10 cellular contexts compared by ENCODE assay signal in the genomic region with DNA sequence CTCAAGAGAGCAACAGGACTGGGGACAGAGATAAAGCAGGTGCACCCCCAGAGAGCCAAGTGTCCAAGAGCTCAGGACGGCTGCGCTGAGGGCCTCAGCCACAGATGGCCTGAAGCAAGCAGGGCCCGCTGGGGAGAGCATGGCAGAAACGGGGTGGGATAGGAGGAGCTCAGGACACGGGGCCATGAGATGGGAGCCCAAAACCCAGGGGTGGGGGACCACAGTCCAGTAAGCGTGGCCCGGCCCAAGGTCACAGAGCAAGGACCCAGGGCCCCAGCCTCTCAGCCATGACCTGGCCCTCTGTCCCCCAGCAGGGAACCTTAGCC. TPM values are rescaled to one million over a fixed set of nuclear protein-coding genes. Genes with fewer than 3 reads are reported as not detected.
DNase-seq lines count a peak whose midpoint lies in the region; FAIRE-seq and TF ChIP-seq lines count a peak whose summit lies in the region.
"Had no signal": no experiment of that assay in that cellular context is flagged by ENCODE, and none has a peak within 500 bp of the region (broad histone marks: within the 10 kb centered on the region; RNA-seq: fewer than 3 reads in every experiment).

No MANE protein-coding gene starts in this region.

- H3K4me2 ChIP-seq in neuronal stem cell (ENCODE audit: insufficient read depth, low read length, poor library complexity, severe bottlenecking), result no peak overlapping the region

- H3K4me3 ChIP-seq in AG04449 (ENCODE audit: low read depth, low read length), result peak overlapping the region; percentile 32; the same call in 1 of the 2 replicates
- H3K4me3 ChIP-seq in neuronal stem cell (ENCODE audit: low read length in 2 of 2), result no peak overlapping the region

- H2BK120ac ChIP-seq in neuronal stem cell (ENCODE audit: low read depth, low read length), result no peak overlapping the region

- no peak overlapping the region for H3K4ac ChIP-seq in neuronal stem cell (ENCODE audit: low read length)

- H2AFZ ChIP-seq in neuronal stem cell (ENCODE audit: low read length), result peak overlapping the region; percentile 28

- H2BK5ac ChIP-seq in neuronal stem cell (ENCODE audit: low read length), result peak overlapping the region; percentile 55

- no CpG with 5 or more reads among the region's 7 CpGs for WGBS in neuronal stem cell (ENCODE audit: extremely low coverage in 2 of 2, insufficient read length in 2 of 2, insufficient replicate concordance in 1 of 2), 2 donors

- H3K18ac ChIP-seq in neuronal stem cell (ENCODE audit: low read length), result peak overlapping the region; percentile 69

- no peak overlapping the region for H3K14ac ChIP-seq in neuronal stem cell (ENCODE audit: low read length)

- H3K27me3 ChIP-seq in neuronal stem cell (ENCODE audit: control insufficient read depth in 3 of 3, insufficient read depth in 3 of 3, low read depth in 1 of 3, low read length in 3 of 3), result peaks cover 0 to under 1% (median 0%) of the 10 kb centered on the region in 3 experiments
- H3K27me3 ChIP-seq: neutrophil had no signal

- H2BK12ac ChIP-seq in neuronal stem cell (ENCODE audit: low read length), result no peak overlapping the region

- H3K23ac ChIP-seq in neuronal stem cell (ENCODE audit: low read depth, low read length, poor library complexity), result no peak overlapping the region

- H3K9ac ChIP-seq in neuronal stem cell (ENCODE audit: low read depth, low read length, poor library complexity), result no peak overlapping the region

- no peak for DNase-seq in AG04449 (ENCODE audit: low read depth, low spot score)
- no peak for DNase-seq in RWPE1 (ENCODE audit: low spot score)
- no peak for DNase-seq in epithelial cell of prostate (ENCODE audit: low read depth, low spot score)
- no peak for DNase-seq in neuronal stem cell (ENCODE audit: low spot score)
- DNase-seq in NOMO-1 treated with dmso at 0.1 percent for 144 hours (lab: John Stamatoyannopoulos, UW; ENCODE audit: unreplicated experiment), result no peak
- DNase-seq in DMS79 (lab: John Stamatoyannopoulos, UW), result no peak
- DNase-seq in central memory CD4-positive, alpha-beta T cell, result no peak
- DNase-seq in GM12892 (ENCODE audit: insufficient read length), result no peak
- DNase-seq: COR-L47 had no signal

- TF ChIP-seq CTCF in AG04449 (IDR thresholded peaks at IDR 0.05; ENCODE audit: insufficient read depth, low read length, missing control alignments) (no peak), RWPE1 (conservative IDR thresholded peaks at IDR 0.05; ENCODE audit: low read depth) (no peak)

- H4K91ac ChIP-seq in neuronal stem cell (ENCODE audit: low read depth, low read length, poor library complexity), result no peak overlapping the region

- peak overlapping the region; percentile 85 for H2AK5ac ChIP-seq in neuronal stem cell (ENCODE audit: low read depth, low read length)

- peaks cover 18 to 27% of the 10 kb centered on the region in 2 donors for H3K36me3 ChIP-seq in neuronal stem cell (replicated peaks in 1 of 2; ENCODE audit: control insufficient read depth in 2 of 2, insufficient read depth in 2 of 2, low read length in 2 of 2)
- H3K36me3 ChIP-seq: neutrophil had no signal

- no peak for FAIRE-seq in GM12892 (lab: Jason Lieb, UNC)

- TF ChIP-seq POLR2A in GM12892 (IDR thresholded peaks at IDR 0.05; ENCODE audit: low read depth, low read length), result no peak

- H3K4me1 ChIP-seq in neuronal stem cell (ENCODE audit: control insufficient read depth in 2 of 2, insufficient read depth in 1 of 2, low read depth in 1 of 2, low read length in 2 of 2), result peaks cover 9 to 20% of the 10 kb centered on the region in 2 donors

- POLR2A ChIA-PET in AG04449 (lab: Yijun Ruan, JAX) (interaction anchor here (0.7 to 3.1 kb wide), 9 partner anchors 10 to 108 kb away, joined by 3 to 31 read pairs (median 4); a partner anchor contains a TSS), RWPE1 (lab: Yijun Ruan, JAX; ENCODE audit: low non-redundant PET) (interaction anchor here (0.9 to 2.0 kb wide), 4 partner anchors 10 to 108 kb away, joined by 3 to 12 read pairs (median 4); a partner anchor contains a TSS)

- no peaks in the 10 kb centered on the region for H3K9me3 ChIP-seq in neuronal stem cell (replicated peaks in 1 of 2; ENCODE audit: control insufficient read depth in 2 of 2, insufficient read depth in 1 of 2, low read depth in 1 of 2, low read length in 2 of 2)
- H3K9me3 ChIP-seq: neutrophil had no signal

- H3K27ac ChIP-seq in RWPE1 (peak overlapping the region; percentile 100), epithelial cell of prostate (peak overlapping the region; percentile 100), neuronal stem cell (replicated peaks; ENCODE audit: low read length) (no peak overlapping the region)
- H3K27ac ChIP-seq: neutrophil had no signal

- peak overlapping the region; percentile 23 for H2BK15ac ChIP-seq in neuronal stem cell (ENCODE audit: low read length)

- H4K8ac ChIP-seq in neuronal stem cell (ENCODE audit: low read depth, low read length), result no peak overlapping the region

- H3K79me1 ChIP-seq in neuronal stem cell (ENCODE audit: low read depth, low read length), result no peaks in the 10 kb centered on the region

- CTCF ChIA-PET in AG04449 (lab: Yijun Ruan, JAX) (interaction anchor here (0.7 to 4.6 kb wide), 9 partner anchors 9 to 98 kb away, joined by 3 to 18 read pairs (median 3); a partner anchor contains a TSS), RWPE1 (lab: Yijun Ruan, JAX) (no interaction called here)

RNA-seq across cellular contexts. Expression of a gene that starts 9.5 kb away (rescaled TPM):
- polyA plus RNA-seq in neuronal stem cell (2013, experiment 1 of 2), result 13.5 TPM
- 13.8 TPM for polyA plus RNA-seq in neuronal stem cell (2013, experiment 2 of 2)
- polyA plus RNA-seq in GM12892 (2012; ENCODE audit: missing spikeins), result 7.0 TPM

RNA-seq across cellular contexts. Expression of a gene that starts 51.2 kb away (rescaled TPM):
- 2,500 TPM for polyA plus RNA-seq in neuronal stem cell (2013, experiment 1 of 2)
- 2,467 TPM for polyA plus RNA-seq in neuronal stem cell (2013, experiment 2 of 2)
- polyA plus RNA-seq in GM12892 (2012; ENCODE audit: missing spikeins), result 3,428 TPM
